23 cellular contexts compared by ENCODE assay signal in genomic region chr14:104886690-104887622, GRCh38. TPM values are rescaled to one million over a fixed set of nuclear protein-coding genes. Genes with fewer than 3 reads are reported as not detected.
DNase-seq lines count a peak whose midpoint lies in the region; ATAC-seq and TF ChIP-seq lines count a peak whose summit lies in the region.
"Had no signal": no experiment of that assay in that cellular context is flagged by ENCODE, and none has a peak within 500 bp of the region (broad histone marks: within the 10 kb centered on the region; RNA-seq: fewer than 3 reads in every experiment).

No MANE protein-coding gene starts in this region.

- no peak for TF ChIP-seq CTCF in colonic mucosa (IDR thresholded peaks at IDR 0.05)
- no peak for TF ChIP-seq CTCF in omental fat pad (IDR thresholded peaks at IDR 0.05)

- no peak for ATAC-seq in omental fat pad (ENCODE audit: low FRiP score)
- ATAC-seq in aorta (ENCODE audit: low FRiP score), result peak; percentile 20
- ATAC-seq in GM21515 (IDR thresholded peaks at IDR 0.05; ENCODE audit: unreplicated experiment), result no peak
- ATAC-seq: activated CD8-positive, alpha-beta T cell treated with anti-CD3 and anti-CD28 coated beads for 36 hours; CD8-positive, alpha-beta T cell; foreskin keratinocyte; T-helper 17 cell had no signal

- no peaks in the 10 kb centered on the region for H3K4me1 ChIP-seq in colonic mucosa
- no peaks in the 10 kb centered on the region for H3K4me1 ChIP-seq in aorta (ENCODE audit: control insufficient read depth in 1 of 2, insufficient read depth in 2 of 2, low read length in 2 of 2)
- H3K4me1 ChIP-seq: breast epithelium, foreskin keratinocyte had no signal

- H3K9me3 ChIP-seq in colonic mucosa (no peaks in the 10 kb centered on the region), aorta (ENCODE audit: control insufficient read depth, low read length) (no peaks in the 10 kb centered on the region)
- H3K9me3 ChIP-seq: breast epithelium had no signal

- no peak overlapping the region for H3K9ac ChIP-seq in colonic mucosa (ENCODE audit: low read depth in 2 of 2, low read length in 2 of 2)

- intact Hi-C loops in colonic mucosa (cut with DNase I) (no loop called here), aorta (cut with DNase I) (no loop called here)

- WGBS in aorta, 2 donors, result 94 to 96% methylated on average over 59 of the region's 59 CpGs

- H3K4me3 ChIP-seq in colonic mucosa (no peak overlapping the region), aorta (ENCODE audit: low read length in 2 of 2) (no peak overlapping the region)
- H3K4me3 ChIP-seq: breast epithelium had no signal

- H3K27ac ChIP-seq in colonic mucosa (no peak overlapping the region), aorta (ENCODE audit: low read depth in 1 of 2, low read length in 2 of 2) (no peak overlapping the region)
- H3K27ac ChIP-seq: breast epithelium, foreskin keratinocyte, VCaP had no signal

- DNase-seq in stimulated activated CD4-positive, alpha-beta T cell treated with anti-CD3 and anti-CD28 coated beads, Interleukin-15, amount 100 ng/mL, for 24 hours, result peak; percentile 1
- no peak for DNase-seq in stimulated activated CD4-positive, alpha-beta T cell treated with anti-CD3 and anti-CD28 coated beads, Interleukin-2, amount 100 ng/mL, for 24 hours
- DNase-seq in colonic mucosa, result peak; percentile 17
- DNase-seq in omental fat pad (ENCODE audit: low spot score), result peak; percentile 14
- DNase-seq in aorta, result peak; percentile 48 to 74
- no peak for DNase-seq in occipital lobe (lab: John Stamatoyannopoulos, UW)
- DNase-seq in NCI-H524 (lab: John Stamatoyannopoulos, UW), result no peak
- DNase-seq: activated CD8-positive, alpha-beta T cell treated with anti-CD3 and anti-CD28 coated beads for 36 hours; activated T-cell treated with anti-CD3 and anti-CD28 coated beads, Interleukin-2, amount 50 U/mL, for 48 hours; dermis blood vessel endothelial cell; DMS79 treated with DMSO at 0.1 percent for 48 hours; foreskin keratinocyte; kidney glomerular epithelial cell; midbrain; NCI-H1417; NCI-H524 treated with DMSO at 0.1 percent for 48 hours; SIG-M5 had no signal

- no peaks in the 10 kb centered on the region for H3K27me3 ChIP-seq in colonic mucosa
- no peaks in the 10 kb centered on the region for H3K27me3 ChIP-seq in aorta (ENCODE audit: control insufficient read depth in 1 of 2, insufficient read depth in 2 of 2, low read length in 1 of 2)
- H3K27me3 ChIP-seq: breast epithelium, foreskin keratinocyte had no signal

- H3K36me3 ChIP-seq in colonic mucosa, result peaks cover 3% of the 10 kb centered on the region
- peaks cover 0 to 9% of the 10 kb centered on the region in 2 donors for H3K36me3 ChIP-seq in aorta (ENCODE audit: control insufficient read depth in 1 of 2, insufficient read depth in 2 of 2, low read length in 1 of 2)
- H3K36me3 ChIP-seq: breast epithelium had no signal

RNA-seq across cellular contexts. Expression of gene CEP170B, which starts 21.9 kb away (rescaled TPM):
- 100 to 1,000 TPM in 1 of 2 donors, 10 to 100 TPM in 1; 57.2 to 110 TPM for total RNA-seq in colonic mucosa
- total RNA-seq in omental fat pad, result 10 to 100 TPM in 3 of 4 donors, 1 to 10 TPM in 1; 5.5 to 29.3 (median 13.0) TPM
- 10 to 100 TPM; 30.0 to 36.2 TPM for total RNA-seq in aorta
- 10 to 100 TPM in 1 of 2 donors, 1 to 10 TPM in 1; 6.4 to 16.2 TPM for polyA plus RNA-seq in aorta
- 22.8 TPM for total RNA-seq in occipital lobe

RNA-seq across cellular contexts. Expression of gene PLD4, which starts 37.7 kb away (rescaled TPM):
- total RNA-seq in colonic mucosa, result 1 to 10 TPM in 1 of 2 donors, not detected in 1; 1.2 TPM
- under 1 TPM in 3 of 4 donors, not detected in 1; under 0.01 to 0.37 (median 0.16) TPM for total RNA-seq in omental fat pad
- total RNA-seq in aorta, result 1 to 10 TPM in 1 of 2 donors, under 1 TPM in 1; 0.62 to 1.7 TPM
- polyA plus RNA-seq in aorta, result under 1 TPM in 1 of 2 donors, not detected in 1; 0.38 TPM
- total RNA-seq in occipital lobe, result 5.8 TPM
- total RNA-seq: activated CD8-positive, alpha-beta T cell treated with anti-CD3 and anti-CD28 coated beads for 36 hours; epithelial cell of proximal tubule; foreskin keratinocyte had no signal

Comparison
In these comparisons a context has a peak if more than half of its experiments do, and no peak if none do; other contexts are left out.
1. DNase-seq: peak in stimulated activated CD4-positive, alpha-beta T cell treated with anti-CD3 and anti-CD28 coated beads, Interleukin-15, amount 100 ng/mL, for 24 hours (single experiment), colonic mucosa (single experiment), omental fat pad (single experiment) and aorta (2 of 2); none in stimulated activated CD4-positive, alpha-beta T cell treated with anti-CD3 and anti-CD28 coated beads, Interleukin-2, amount 100 ng/mL, for 24 hours (0 of 2), occipital lobe (single experiment) and NCI-H524 (0 of 2).